26 cellular contexts compared by ENCODE assay signal in the genomic region with DNA sequence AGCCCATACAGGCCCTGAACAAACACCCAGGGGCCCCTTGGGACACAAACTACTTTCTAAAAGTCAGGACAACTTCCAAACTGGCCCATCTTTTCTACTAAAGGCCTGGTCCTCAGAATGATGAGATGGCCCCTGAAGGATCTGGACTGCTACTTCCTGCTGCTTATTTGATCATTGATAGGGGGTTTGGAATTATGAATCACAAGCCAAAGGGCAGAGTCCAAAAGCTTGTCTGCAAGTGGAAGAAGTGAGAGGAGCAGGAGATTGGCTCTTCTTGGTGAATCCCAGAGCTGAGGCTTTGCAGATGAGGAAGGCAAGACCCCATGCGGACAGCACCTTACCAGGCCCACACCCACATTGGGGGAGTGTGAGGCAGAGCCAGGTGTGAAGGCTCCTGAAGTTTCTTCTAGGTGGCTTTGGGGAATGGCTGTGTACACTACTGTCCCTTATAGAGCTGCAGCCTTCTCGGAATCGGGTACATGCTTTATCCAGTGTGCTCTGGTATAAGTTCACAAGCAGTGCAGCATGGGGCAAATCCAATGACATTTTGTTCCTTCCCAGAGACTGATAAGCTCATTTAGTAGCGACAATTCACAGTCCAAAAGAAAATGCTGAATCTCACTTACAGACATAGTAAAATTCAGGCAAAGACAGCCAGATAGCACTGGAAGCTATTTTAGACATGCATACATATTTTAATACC.
"Had no signal": no experiment of that assay in that cellular context is flagged by ENCODE, and none has a peak within 500 bp of the region (broad histone marks: within the 10 kb centered on the region; RNA-seq: fewer than 3 reads in every experiment).

No MANE protein-coding gene starts in this region.

- DNase-seq: cerebellar nuclear complex; cortex of kidney; effector memory CD8-positive, alpha-beta T cell; erythroblast; esophagus squamous epithelium; foreskin melanocyte; glutamatergic neuron; heart right ventricle; hippocampal formation; left cardiac atrium; mesenchymal stem cell; midbrain; naive thymus-derived CD8-positive, alpha-beta T cell; nephron progenitor cell; occipital lobe; ovary; posterior cingulate gyrus; retina; stimulated activated CD4-positive, alpha-beta T cell treated with anti-CD3 and anti-CD28 coated beads, Interleukin-2, amount 100 ng/mL, for 24 hours; stimulated activated CD4-positive, alpha-beta T cell treated with anti-CD3 and anti-CD28 coated beads, Interleukin-4, amount 100 ng/mL, for 24 hours; stimulated activated naive CD4-positive, alpha-beta T cell treated with Interleukin-2 at 50 U/mL for 16 hours; substantia nigra; testis; tibial artery had no signal

- H3K27me3 ChIP-seq: esophagus squamous epithelium, heart right ventricle, ovary, testis, tibial artery had no signal

- H3K4me3 ChIP-seq: esophagus squamous epithelium, heart right ventricle, ovary, testis, tibial artery had no signal

- H3K27ac ChIP-seq: esophagus squamous epithelium, heart right ventricle, ovary, tibial artery had no signal

- ATAC-seq: effector memory CD8-positive, alpha-beta T cell; naive thymus-derived CD8-positive, alpha-beta T cell; sciatic nerve; stimulated activated effector memory CD8-positive, alpha-beta T cell treated with anti-CD3 and anti-CD28 coated beads, Interleukin-12 subunit alpha, Interleukin-12 subunit beta, amount 100 ng/mL, for 72 hours had no signal

- H3K36me3 ChIP-seq: esophagus squamous epithelium, ovary, tibial artery had no signal

- H3K9me3 ChIP-seq: esophagus squamous epithelium, heart right ventricle, ovary, testis, tibial artery had no signal
